ENCODE assay signal across 8 cellular contexts in the genomic region with DNA sequence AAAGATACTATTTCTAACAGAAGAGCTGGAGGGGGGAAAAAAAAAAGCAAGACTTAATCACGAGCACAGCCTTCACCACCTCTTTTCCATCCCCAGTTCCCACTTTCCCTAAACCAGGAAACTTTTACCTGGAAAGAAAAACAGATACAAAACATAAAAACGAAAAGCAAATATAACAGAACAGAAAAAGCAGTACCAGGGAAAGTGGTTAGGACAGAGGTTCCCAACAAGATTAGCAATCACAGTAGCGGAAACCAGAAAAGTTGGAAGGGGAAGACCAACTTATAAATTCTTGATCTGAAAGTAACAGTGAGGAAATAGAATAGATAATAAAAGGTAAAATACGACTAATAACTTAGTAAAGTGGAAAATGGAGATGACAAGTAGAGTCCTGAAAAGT. TPM values are rescaled to one million over a fixed set of nuclear protein-coding genes. Genes with fewer than 3 reads are reported as not detected.
DNase-seq lines count a peak whose midpoint lies in the region; ATAC-seq and TF ChIP-seq lines count a peak whose summit lies in the region.

No MANE protein-coding gene starts in this region.

- no peak overlapping the region for H3K27ac ChIP-seq in MM.1S (ENCODE audit: low read length)
- H3K27ac ChIP-seq in effector memory CD4-positive, alpha-beta T cell (ENCODE audit: insufficient read depth, low read length, poor library complexity, severe bottlenecking) = peak overlapping the region; percentile 93

- no peaks in the 10 kb centered on the region for H3K4me1 ChIP-seq in BE2C
- peaks cover 22% of the 10 kb centered on the region for H3K4me1 ChIP-seq in MM.1S (ENCODE audit: low read length)
- peaks cover 23% of the 10 kb centered on the region for H3K4me1 ChIP-seq in effector memory CD4-positive, alpha-beta T cell (ENCODE audit: control insufficient read depth, insufficient read depth, low read length, poor library complexity, severe bottlenecking)

- peaks cover 47% of the 10 kb centered on the region for H4K20me1 ChIP-seq in MM.1S (ENCODE audit: insufficient read depth, low read length)

- H3K27me3 Mint-ChIP-seq in nephron (ENCODE audit: low read depth) = no peaks in the 10 kb centered on the region

- H3K27me3 ChIP-seq in BE2C (no peaks in the 10 kb centered on the region), MM.1S (replicated peaks; ENCODE audit: insufficient read depth, low read length) (no peaks in the 10 kb centered on the region)
- H3K27me3 ChIP-seq in effector memory CD4-positive, alpha-beta T cell (replicated peaks; ENCODE audit: control insufficient read depth, insufficient read depth, low read length, poor library complexity, severe bottlenecking) = no peaks in the 10 kb centered on the region

- H3K79me2 ChIP-seq in MM.1S (ENCODE audit: low read length) = peaks cover 74% of the 10 kb centered on the region

- H3K4me1 Mint-ChIP-seq in nephron = peaks cover 50% of the 10 kb centered on the region

- DNase-seq in BE2C (no peak), MM.1S (no peak), DMS153 treated with DMSO at 0.1 percent for 48 hours (lab: John Stamatoyannopoulos, UW; ENCODE audit: unreplicated experiment) (no peak), nucleus accumbens (lab: John Stamatoyannopoulos, UW) (no peak), NCI-H524 (lab: John Stamatoyannopoulos, UW) (no peak)
- no peak for DNase-seq in effector memory CD4-positive, alpha-beta T cell

- H3K9me2 ChIP-seq in MM.1S (replicated peaks; ENCODE audit: insufficient read depth, low read length) = no peaks in the 10 kb centered on the region

- peaks cover 16% of the 10 kb centered on the region for H3F3A ChIP-seq in MM.1S (ENCODE audit: insufficient read depth, low read length)

- H2AFZ ChIP-seq in MM.1S (ENCODE audit: low read length) = no peak overlapping the region

- no peaks in the 10 kb centered on the region for H3K9me3 ChIP-seq in BE2C
- no peaks in the 10 kb centered on the region for H3K9me3 ChIP-seq in MM.1S (replicated peaks; ENCODE audit: insufficient read depth, low read length)
- H3K9me3 ChIP-seq in effector memory CD4-positive, alpha-beta T cell (ENCODE audit: control insufficient read depth, low read length) = no peaks in the 10 kb centered on the region

- H3K4me3 ChIP-seq in BE2C (ENCODE audit: low read depth, low read length) (peak overlapping the region; percentile 90), MM.1S (ENCODE audit: low read length) (peak overlapping the region; percentile 89)
- peak overlapping the region; percentile 61 for H3K4me3 ChIP-seq in effector memory CD4-positive, alpha-beta T cell (ENCODE audit: insufficient read depth, low read depth, low read length, poor library complexity, severe bottlenecking)

- H3K4me2 ChIP-seq in MM.1S (ENCODE audit: low read depth, low read length) = peak overlapping the region; percentile 99

- H3K36me3 ChIP-seq in BE2C = peaks cover 53% of the 10 kb centered on the region
- H3K36me3 ChIP-seq in MM.1S (replicated peaks; ENCODE audit: insufficient read depth, low read length) = peaks cover 13% of the 10 kb centered on the region
- H3K36me3 ChIP-seq in effector memory CD4-positive, alpha-beta T cell (ENCODE audit: control insufficient read depth, insufficient read depth, low read length) = peaks cover 43% of the 10 kb centered on the region

- H3K9me3 Mint-ChIP-seq in nephron = no peaks in the 10 kb centered on the region

- no peak for ATAC-seq in GM18502 (IDR thresholded peaks at IDR 0.05; ENCODE audit: poor library complexity, unreplicated experiment)

- peak overlapping the region; percentile 89 for H3K9ac ChIP-seq in MM.1S (ENCODE audit: low read length)

- H3K36me3 Mint-ChIP-seq in nephron (ENCODE audit: low read depth) = peaks cover 51% of the 10 kb centered on the region

- H3K4me3 Mint-ChIP-seq in nephron = peak overlapping the region; percentile 96 to 99 (median 99)

- TF ChIP-seq CTCF in BE2C (IDR thresholded peaks at IDR 0.05; ENCODE audit: low read depth, low read length) (no peak), MM.1S (IDR thresholded peaks at IDR 0.05; ENCODE audit: low read length) (no peak), nephron (IDR thresholded peaks at IDR 0.05; ENCODE audit: unreplicated experiment in 3 of 3) (no peak)

- H3K27ac Mint-ChIP-seq in nephron = peak overlapping the region; percentile 99

RNA-seq across cellular contexts. Expression of gene DDX39B, which starts 1.2 kb away (rescaled TPM):
- 635 TPM for polyA plus RNA-seq in BE2C (2012; ENCODE audit: insufficient read depth, insufficient read length, low read depth)

RNA-seq across cellular contexts. Expression of gene ATP6V1G2, which starts 5.8 kb away (rescaled TPM):
- polyA plus RNA-seq in BE2C (2012; ENCODE audit: insufficient read depth, insufficient read length, low read depth) = 47.5 TPM

RNA-seq across cellular contexts. Expression of gene NFKBIL1, which starts 6.8 kb away (rescaled TPM):
- polyA plus RNA-seq in BE2C (2012; ENCODE audit: insufficient read depth, insufficient read length, low read depth) = 66.2 TPM

RNA-seq across cellular contexts. Expression of gene MCCD1, which starts 11.9 kb away (rescaled TPM):
- polyA plus RNA-seq in BE2C (2012; ENCODE audit: insufficient read depth, insufficient read length, low read depth) = 0.46 TPM

RNA-seq across cellular contexts. Expression of gene LTA, which starts 31.4 kb away (rescaled TPM):
- not detected for polyA plus RNA-seq in BE2C (2012; ENCODE audit: insufficient read depth, insufficient read length, low read depth)
